ENCODE assay signal across 19 cellular contexts in genomic region chr1:18007391-18008106, GRCh38.
"Had no signal": no experiment of that assay in that cellular context is flagged by ENCODE, and none has a peak within 500 bp of the region (broad histone marks: within the 10 kb centered on the region; RNA-seq: fewer than 3 reads in every experiment).

No MANE protein-coding gene starts in this region.

- ATAC-seq: esophagus mucosa; heart left ventricle; left colon; left ventricle myocardium superior; mucosa of descending colon; naive thymus-derived CD8-positive, alpha-beta T cell; stimulated activated naive B cell treated with anti-CD40 and anti-IgM and Interleukin-4, amounts not matched to agents 10 μg/mL and 1 μg/mL and 100 μg/mL, for 72 hours; stimulated activated naive CD8-positive, alpha-beta T cell treated with anti-CD3 and anti-CD28 coated beads, Interleukin-15, amount 100 ng/mL, for 72 hours had no signal

- DNase-seq: cortex of kidney; effector memory CD4-positive, alpha-beta T cell; heart left ventricle; hippocampal formation; left colon; left ventricle myocardium superior; mammary epithelial cell; mucosa of descending colon; naive thymus-derived CD8-positive, alpha-beta T cell; sigmoid colon; stimulated activated CD4-positive, alpha-beta T cell treated with anti-CD3 and anti-CD28 coated beads, Interleukin-2, amount 100 ng/mL, for 24 hours; stimulated activated CD4-positive, alpha-beta T cell treated with anti-CD3 and anti-CD28 coated beads, Interleukin-4, amount 100 ng/mL, for 4 hours; stimulated activated naive B cell treated with anti-CD40 and anti-IgM and Interleukin-4, amounts not matched to agents 10 μg/mL and 1 μg/mL and 100 μg/mL, for 72 hours; stimulated activated naive CD8-positive, alpha-beta T cell treated with anti-CD3 and anti-CD28 coated beads, Interleukin-15, amount 100 ng/mL, for 72 hours; transverse colon had no signal

- H3K27ac ChIP-seq: heart left ventricle, right atrium auricular region, sigmoid colon, skin epidermis, thoracic aorta, transverse colon had no signal

- H3K4me3 ChIP-seq: heart left ventricle, mucosa of descending colon, right atrium auricular region, sigmoid colon, skin epidermis, thoracic aorta, transverse colon had no signal

- H3K27me3 ChIP-seq: right atrium auricular region had no signal
